1 cellular context compared by ENCODE assay signal in genomic region chr13:113382542-113382941, GRCh38. TPM values are rescaled to one million over a fixed set of nuclear protein-coding genes. Genes with fewer than 3 reads are reported as not detected.
"Had no signal": no experiment of that assay in that cellular context is flagged by ENCODE, and none has a peak within 500 bp of the region (broad histone marks: within the 10 kb centered on the region; RNA-seq: fewer than 3 reads in every experiment).

No MANE protein-coding gene starts in this region.

RNA-seq across cellular contexts. Expression of gene GRTP1, which starts 18.6 kb away (rescaled TPM):
- total RNA-seq: GM23248 had no signal
